ENCODE assay signal across 32 cellular contexts in the genomic region with DNA sequence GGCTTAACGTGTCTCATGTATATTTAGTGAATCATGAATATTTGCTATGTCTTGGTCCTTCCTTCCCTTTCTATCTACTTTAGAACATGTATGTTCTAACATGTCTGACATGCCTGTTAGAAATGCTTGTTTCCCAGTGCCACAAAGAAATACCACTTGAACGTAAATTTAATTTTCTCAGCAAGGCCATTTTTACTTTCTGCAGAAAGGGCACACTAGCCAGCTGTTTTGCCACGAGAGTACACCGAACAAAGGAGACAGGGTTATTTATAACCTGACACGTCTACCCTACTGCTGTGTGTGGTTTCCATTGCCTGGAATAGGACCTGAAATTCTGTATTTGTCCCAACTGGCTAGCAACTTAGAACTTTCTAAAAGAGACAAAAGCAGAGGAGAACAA.
"Had no signal": no experiment of that assay in that cellular context is flagged by ENCODE, and none has a peak within 500 bp of the region (broad histone marks: within the 10 kb centered on the region; RNA-seq: fewer than 3 reads in every experiment).

No MANE protein-coding gene starts in this region.

- H3K27me3 Mint-ChIP-seq: activated CD4-positive, alpha-beta T cell treated with anti-CD3 and anti-CD28 coated beads for 36 hours; activated CD4-positive, alpha-beta T cell treated with anti-CD3 and anti-CD28 coated beads, Interleukin-2, amount 10 ng/mL, durations not matched to agents 7 days and 5 days; activated naive CD4-positive, alpha-beta T cell treated with anti-CD3 and anti-CD28 coated beads, Interleukin-2, amount 50 U/mL, for 24 hours; activated naive CD8-positive, alpha-beta T cell treated with anti-CD3 and anti-CD28 coated beads, Interleukin-2, amount 10 ng/mL, durations not matched to agents 7 days and 5 days; activated T-cell treated with anti-CD3 and anti-CD28 coated beads, Interleukin-2, amount 50 U/mL, for 24 hours; brain had no signal

- H3K27ac Mint-ChIP-seq: activated CD4-positive, alpha-beta T cell treated with anti-CD3 and anti-CD28 coated beads for 36 hours; activated CD4-positive, alpha-beta T cell treated with anti-CD3 and anti-CD28 coated beads, Interleukin-2, amount 10 ng/mL, durations not matched to agents 7 days and 5 days; activated CD8-positive, alpha-beta T cell treated with anti-CD3 and anti-CD28 coated beads, Interleukin-2, amount 10 ng/mL, durations not matched to agents 7 days and 5 days; activated naive CD4-positive, alpha-beta T cell treated with anti-CD3 and anti-CD28 coated beads, Interleukin-2, amount 50 U/mL, for 24 hours; activated naive CD8-positive, alpha-beta T cell treated with anti-CD3 and anti-CD28 coated beads, Interleukin-2, amount 10 ng/mL, durations not matched to agents 7 days and 5 days; activated T-cell treated with anti-CD3 and anti-CD28 coated beads, Interleukin-2, amount 50 U/mL, for 24 hours; activated T-helper 2 cell treated with anti-CD3 and anti-CD28 coated beads, Interferon-gamma antibody, Interleukin-2, Interleukin-4, amounts not matched to agents 10 μg/mL and 5 μg/mL and 100 μg/mL, durations not matched to agents 14 hours and 24 hours and 36 hours; brain had no signal

- DNase-seq: activated CD4-positive, alpha-beta T cell treated with anti-CD3 and anti-CD28 coated beads for 36 hours; activated CD4-positive, alpha-beta T cell treated with anti-CD3 and anti-CD28 coated beads, Interleukin-2, amount 10 ng/mL, durations not matched to agents 7 days and 5 days; activated CD4-positive, alpha-beta T cell treated with anti-CD3 and anti-CD28 coated beads, Interleukin-2, amount 50 U/mL, for 48 hours; activated CD8-positive, alpha-beta T cell treated with anti-CD3 and anti-CD28 coated beads, Interleukin-2, amount 10 ng/mL, durations not matched to agents 7 days and 5 days; activated gamma-delta T cell; activated naive CD4-positive, alpha-beta T cell treated with Interleukin-2 at 50 U/mL for 16 hours; activated naive CD8-positive, alpha-beta T cell treated with anti-CD3 and anti-CD28 coated beads, Interleukin-2, amount 10 ng/mL, durations not matched to agents 7 days and 5 days; activated T-cell treated with anti-CD3 and anti-CD28 coated beads, Interleukin-2, amount 50 U/mL, for 24 hours; adrenal gland; central memory CD4-positive, alpha-beta T cell; Kasumi-1; KG1; MG63; NCI-H1048; NCI-H1105 treated with DMSO at 0.1 percent for 48 hours; NCI-H1436; NCI-H1694; NCI-H1930; NCI-H2081 treated with DMSO at 0.1 percent for 48 hours; NCI-H226; NCI-H524 treated with DMSO at 0.1 percent for 48 hours; OCI-M1; SHP77; SJCRH30; T1000 had no signal

- H3K4me3 ChIP-seq: adrenal gland, MG63, SJCRH30, SK-N-MC had no signal

- H3K27ac ChIP-seq: adrenal gland, SJCRH30, SK-N-MC had no signal

- H3K36me3 ChIP-seq: adrenal gland, MG63, SJCRH30 had no signal

- H3K4me1 Mint-ChIP-seq: activated CD4-positive, alpha-beta T cell treated with anti-CD3 and anti-CD28 coated beads for 36 hours; activated CD4-positive, alpha-beta T cell treated with anti-CD3 and anti-CD28 coated beads, Interleukin-2, amount 10 ng/mL, durations not matched to agents 7 days and 5 days; activated naive CD4-positive, alpha-beta T cell treated with anti-CD3 and anti-CD28 coated beads, Interleukin-2, amount 50 U/mL, for 24 hours; activated naive CD8-positive, alpha-beta T cell treated with anti-CD3 and anti-CD28 coated beads, Interleukin-2, amount 10 ng/mL, durations not matched to agents 7 days and 5 days; brain had no signal

- H3K27me3 ChIP-seq: adrenal gland, MG63, SJCRH30 had no signal

- H3K4me1 ChIP-seq: adrenal gland had no signal

- H3K36me3 Mint-ChIP-seq: activated naive CD8-positive, alpha-beta T cell treated with anti-CD3 and anti-CD28 coated beads, Interleukin-2, amount 10 ng/mL, durations not matched to agents 7 days and 5 days; brain had no signal

- ATAC-seq: activated CD4-positive, alpha-beta T cell treated with anti-CD3 and anti-CD28 coated beads for 36 hours; activated CD4-positive, CD25-positive, alpha-beta regulatory T cell treated with anti-CD3 and anti-CD28 coated beads, Interleukin-2, amount 50 U/mL, for 24 hours; activated CD8-positive, alpha-beta T cell treated with anti-CD3 and anti-CD28 coated beads, Interleukin-2, amount 10 ng/mL, durations not matched to agents 7 days and 5 days; Panc1 had no signal

- H3K4me3 Mint-ChIP-seq: activated CD4-positive, alpha-beta T cell treated with anti-CD3 and anti-CD28 coated beads for 36 hours; activated CD4-positive, alpha-beta T cell treated with anti-CD3 and anti-CD28 coated beads, Interleukin-2, amount 10 ng/mL, durations not matched to agents 7 days and 5 days; activated CD8-positive, alpha-beta T cell treated with anti-CD3 and anti-CD28 coated beads, Interleukin-2, amount 10 ng/mL, durations not matched to agents 7 days and 5 days; activated naive CD4-positive, alpha-beta T cell treated with anti-CD3 and anti-CD28 coated beads, Interleukin-2, amount 50 U/mL, for 24 hours; activated naive CD8-positive, alpha-beta T cell treated with anti-CD3 and anti-CD28 coated beads, Interleukin-2, amount 10 ng/mL, durations not matched to agents 7 days and 5 days; activated T-cell treated with anti-CD3 and anti-CD28 coated beads, Interleukin-2, amount 50 U/mL, for 24 hours; brain had no signal

- FAIRE-seq: TTC549 had no signal

- H3K9me3 ChIP-seq: adrenal gland, SJCRH30 had no signal
